2 cellular contexts compared by ENCODE assay signal in genomic region chr14:105005329-105005928, GRCh38.
TF ChIP-seq lines count a peak whose summit lies in the region.

No MANE protein-coding gene starts in this region.

TF ChIP-seq in A549, 52 proteins besides CTCF, POLR2A, EP300 and RAD21:
- TF ChIP-seq ZC3H11A (IDR thresholded peaks at IDR 0.05), result no peak
- TF ChIP-seq EHF (CRISPR knock-in tag; IDR thresholded peaks at IDR 0.05), result no peak
- TF ChIP-seq USF2 (IDR thresholded peaks at IDR 0.05), result no peak
- no peak for TF ChIP-seq HOXB13 (CRISPR knock-in tag; IDR thresholded peaks at IDR 0.05; ENCODE audit: low read depth)
- TF ChIP-seq RNF2 (IDR thresholded peaks at IDR 0.05; ENCODE audit: borderline replicate concordance, low read depth), result no peak
- TF ChIP-seq ESRRA (IDR thresholded peaks at IDR 0.05; ENCODE audit: borderline replicate concordance, low read length), result no peak
- TF ChIP-seq REST (IDR thresholded peaks at IDR 0.05), result no peak
- TF ChIP-seq HES2 (IDR thresholded peaks at IDR 0.05), result no peak
- TF ChIP-seq NPAS2 (CRISPR knock-in tag; IDR thresholded peaks at IDR 0.05; ENCODE audit: borderline replicate concordance), result no peak
- no peak for TF ChIP-seq TP53 (CRISPR knock-in tag; IDR thresholded peaks at IDR 0.05)
- TF ChIP-seq HEYL (CRISPR knock-in tag; IDR thresholded peaks at IDR 0.05), result no peak
- TF ChIP-seq HOXA7 (CRISPR knock-in tag; IDR thresholded peaks at IDR 0.05), result no peak
- no peak for TF ChIP-seq JUNB (IDR thresholded peaks at IDR 0.05)
- no peak for TF ChIP-seq MAX (IDR thresholded peaks at IDR 0.05)
- TF ChIP-seq RCOR1 (IDR thresholded peaks at IDR 0.05; ENCODE audit: low read depth, low read length), result no peak
- TF ChIP-seq SMC3 (IDR thresholded peaks at IDR 0.05), result no peak
- no peak for TF ChIP-seq HMGXB4 (CRISPR knock-in tag; IDR thresholded peaks at IDR 0.05; ENCODE audit: borderline replicate concordance)
- TF ChIP-seq MAZ (IDR thresholded peaks at IDR 0.05; ENCODE audit: borderline replicate concordance, low read depth, low read length), result no peak
- TF ChIP-seq ATOH8 (CRISPR knock-in tag; IDR thresholded peaks at IDR 0.05; ENCODE audit: low read depth), result no peak

TF ChIP-seq in WTC11, 78 proteins besides CTCF, POLR2A, EP300 and RAD21:
- TF ChIP-seq HMGXB4 (CRISPR knock-in tag; IDR thresholded peaks at IDR 0.05), result no peak
- TF ChIP-seq ZNF423 (CRISPR knock-in tag; IDR thresholded peaks at IDR 0.05), result no peak
- no peak for TF ChIP-seq ZNF219 (CRISPR knock-in tag; IDR thresholded peaks at IDR 0.05; ENCODE audit: borderline replicate concordance)
- TF ChIP-seq SMAD4 (CRISPR knock-in tag; IDR thresholded peaks at IDR 0.05), result no peak
- TF ChIP-seq ZNF396 (CRISPR knock-in tag; IDR thresholded peaks at IDR 0.05; ENCODE audit: borderline replicate concordance), result no peak
- no peak for TF ChIP-seq FOXK1 (CRISPR knock-in tag; IDR thresholded peaks at IDR 0.05)
- no peak for TF ChIP-seq OVOL2 (CRISPR knock-in tag; IDR thresholded peaks at IDR 0.05; ENCODE audit: borderline replicate concordance)
- no peak for TF ChIP-seq ZMAT4 (CRISPR knock-in tag; IDR thresholded peaks at IDR 0.05)
- no peak for TF ChIP-seq CREB1 (CRISPR knock-in tag; IDR thresholded peaks at IDR 0.05)
- no peak for TF ChIP-seq ZNF232 (CRISPR knock-in tag; IDR thresholded peaks at IDR 0.05)
- no peak for TF ChIP-seq ZSCAN18 (CRISPR knock-in tag; IDR thresholded peaks at IDR 0.05)
- no peak for TF ChIP-seq NFATC4 (CRISPR knock-in tag; IDR thresholded peaks at IDR 0.05)
- TF ChIP-seq ZNF512 (CRISPR knock-in tag; IDR thresholded peaks at IDR 0.05; ENCODE audit: borderline replicate concordance), result no peak
- TF ChIP-seq ATF6 (CRISPR knock-in tag; IDR thresholded peaks at IDR 0.05), result no peak
- no peak for TF ChIP-seq CBFB (CRISPR knock-in tag; IDR thresholded peaks at IDR 0.05; ENCODE audit: low read depth)
- TF ChIP-seq SP1 (CRISPR knock-in tag; conservative IDR thresholded peaks at IDR 0.05), result no peak
- no peak for TF ChIP-seq IRF1 (CRISPR knock-in tag; IDR thresholded peaks at IDR 0.05)
